Comparison of ENCODE assay signal across 16 cellular contexts in the genomic region with DNA sequence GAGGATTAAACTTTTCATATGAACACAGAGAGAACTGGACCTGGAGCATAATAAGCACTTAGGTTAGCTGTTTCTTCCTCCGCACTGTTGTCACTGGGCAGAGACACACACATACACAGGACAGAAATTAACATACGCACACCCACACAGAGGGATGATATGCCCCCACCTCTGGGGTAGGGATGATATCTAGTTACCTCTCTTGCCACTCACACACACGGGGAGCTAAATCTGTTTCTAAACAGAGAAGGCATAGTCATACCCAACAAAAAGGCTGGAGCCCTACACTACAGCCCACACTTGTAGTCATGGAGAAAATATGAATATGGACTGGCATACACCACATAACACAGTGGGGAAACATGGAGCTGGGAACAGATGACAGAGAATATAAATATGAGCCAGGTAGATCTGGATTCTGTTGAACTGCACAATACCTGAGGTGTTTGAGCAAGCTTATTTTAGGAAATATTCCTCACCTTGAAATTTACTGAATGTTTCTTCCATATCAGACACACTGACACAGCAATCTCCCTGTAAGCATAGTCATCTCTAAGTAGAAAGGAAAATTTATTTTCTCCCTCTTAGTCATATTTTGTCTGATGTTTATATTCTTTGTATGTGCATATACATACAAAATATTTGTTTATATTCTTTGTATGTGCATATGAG.
"Had no signal": no experiment of that assay in that cellular context is flagged by ENCODE, and none has a peak within 500 bp of the region (broad histone marks: within the 10 kb centered on the region; RNA-seq: fewer than 3 reads in every experiment).

No MANE protein-coding gene starts in this region.

- H3K9me3 ChIP-seq: esophagus squamous epithelium, thoracic aorta, upper lobe of right lung had no signal

- H3K27me3 ChIP-seq: brain microvascular endothelial cell, esophagus squamous epithelium, neural progenitor cell, upper lobe of right lung had no signal

- H3K9ac ChIP-seq: neural progenitor cell had no signal

- H2AFZ ChIP-seq: neural progenitor cell had no signal

- H3K4me3 Mint-ChIP-seq: activated CD4-positive, alpha-beta T cell treated with anti-CD3 and anti-CD28 coated beads, Interleukin-2, amount 10 ng/mL, durations not matched to agents 7 days and 5 days; activated naive CD8-positive, alpha-beta T cell treated with anti-CD3 and anti-CD28 coated beads, Interleukin-2, amount 10 ng/mL, durations not matched to agents 7 days and 5 days; neural progenitor cell; T-helper 1 cell treated with Interleukin-12 subunit alpha and Interleukin-12 subunit beta and Interleukin-4 antibody, amounts not matched to agents 30 μg/mL and 1 μg/mL, for 36 hours had no signal

- H3K4me2 ChIP-seq: neural progenitor cell had no signal

- FAIRE-seq: endothelial cell of umbilical vein had no signal

- H3K27ac Mint-ChIP-seq: activated CD4-positive, alpha-beta T cell treated with anti-CD3 and anti-CD28 coated beads, Interleukin-2, amount 10 ng/mL, durations not matched to agents 7 days and 5 days; activated naive CD8-positive, alpha-beta T cell treated with anti-CD3 and anti-CD28 coated beads, Interleukin-2, amount 10 ng/mL, durations not matched to agents 7 days and 5 days; neural progenitor cell; T-helper 1 cell treated with Interleukin-12 subunit alpha and Interleukin-12 subunit beta and Interleukin-4 antibody, amounts not matched to agents 30 μg/mL and 1 μg/mL, for 36 hours had no signal

- DNase-seq: activated CD4-positive, alpha-beta T cell treated with anti-CD3 and anti-CD28 coated beads, Interleukin-2, amount 10 ng/mL, durations not matched to agents 7 days and 5 days; activated CD8-positive, alpha-beta memory T cell treated with anti-CD3 and anti-CD28 coated beads for 24 hours; activated effector memory CD4-positive, alpha-beta T cell treated with anti-CD3 and anti-CD28 coated beads, Interleukin-2, amount 50 U/mL, for 16 hours; activated naive CD8-positive, alpha-beta T cell treated with anti-CD3 and anti-CD28 coated beads, Interleukin-2, amount 10 ng/mL, durations not matched to agents 7 days and 5 days; brain microvascular endothelial cell; cortex of kidney; effector CD8-positive, alpha-beta T cell; esophagus squamous epithelium; left ventricle myocardium superior; stimulated activated CD4-positive, alpha-beta T cell treated with anti-CD3 and anti-CD28 coated beads, Interleukin-1b, Interleukin-23, amount 100 ng/mL, for 48 hours; upper lobe of right lung had no signal

- H3K4me3 ChIP-seq: esophagus squamous epithelium, neural progenitor cell, thoracic aorta, upper lobe of right lung had no signal

- ATAC-seq: left ventricle myocardium superior, sciatic nerve, upper lobe of right lung had no signal

- H3K4me1 ChIP-seq: esophagus squamous epithelium, neural progenitor cell, upper lobe of right lung had no signal

- H3K4me1 Mint-ChIP-seq: activated CD4-positive, alpha-beta T cell treated with anti-CD3 and anti-CD28 coated beads, Interleukin-2, amount 10 ng/mL, durations not matched to agents 7 days and 5 days; neural progenitor cell had no signal

- H3K27me3 Mint-ChIP-seq: activated CD4-positive, alpha-beta T cell treated with anti-CD3 and anti-CD28 coated beads, Interleukin-2, amount 10 ng/mL, durations not matched to agents 7 days and 5 days; activated naive CD8-positive, alpha-beta T cell treated with anti-CD3 and anti-CD28 coated beads, Interleukin-2, amount 10 ng/mL, durations not matched to agents 7 days and 5 days had no signal

- H3K9me3 Mint-ChIP-seq: activated CD4-positive, alpha-beta T cell treated with anti-CD3 and anti-CD28 coated beads, Interleukin-2, amount 10 ng/mL, durations not matched to agents 7 days and 5 days; activated naive CD8-positive, alpha-beta T cell treated with anti-CD3 and anti-CD28 coated beads, Interleukin-2, amount 10 ng/mL, durations not matched to agents 7 days and 5 days; neural progenitor cell; T-helper 1 cell treated with Interleukin-12 subunit alpha and Interleukin-12 subunit beta and Interleukin-4 antibody, amounts not matched to agents 30 μg/mL and 1 μg/mL, for 36 hours had no signal

- H3K27ac ChIP-seq: brain microvascular endothelial cell, esophagus squamous epithelium, neural progenitor cell, thoracic aorta, upper lobe of right lung had no signal
